ENCODE assay signal across 8 cellular contexts in genomic region chr4:169079942-169080827, GRCh38.
A peak's percentile ranks its signal among the peaks of the same experiment; 100 is the strongest.
DNase-seq lines count a peak whose midpoint lies in the region; ATAC-seq and TF ChIP-seq lines count a peak whose summit lies in the region.

No MANE protein-coding gene starts in this region.

- no peak for TF ChIP-seq RAD21 in SK-N-SH (IDR thresholded peaks at IDR 0.05; ENCODE audit: low read length)

- H3K79me2 ChIP-seq in SK-N-SH (ENCODE audit: insufficient read depth), result no peaks in the 10 kb centered on the region

- peak; percentile 80 for ATAC-seq in GM18867 (IDR thresholded peaks at IDR 0.05; ENCODE audit: unreplicated experiment)
- ATAC-seq in HG03060 (IDR thresholded peaks at IDR 0.05; ENCODE audit: low read depth, unreplicated experiment), result peak; percentile 61
- ATAC-seq in esophagus mucosa, result peak; percentile 57
- peak; percentile 55 for ATAC-seq in omental fat pad (ENCODE audit: low FRiP score)

- POLR2A ChIA-PET in SK-N-SH (lab: Yijun Ruan, JAX), result interaction anchor here (0.7 kb wide), 1 partner anchor 190 kb away, joined by 3 read pairs; no protein-coding TSS in a partner anchor

- H3K9me3 ChIP-seq in SK-N-SH, result no peaks in the 10 kb centered on the region

- DNase-seq in Ammon's horn (ENCODE audit: low spot score) (peak; percentile 69), SK-N-SH (peak; percentile 64), omental fat pad (ENCODE audit: low spot score) (no peak), iPS-NIHi11 (ENCODE audit: low spot score) (no peak), NCI-H524 (lab: John Stamatoyannopoulos, UW) (no peak)

- H3K4me1 ChIP-seq in SK-N-SH (ENCODE audit: control insufficient read depth in 1 of 2, insufficient read depth in 2 of 2, low read depth in 1 of 2, low read length in 1 of 2), result peaks cover 18 to 20% of the 10 kb centered on the region in 2 experiments

- H3K9ac ChIP-seq in SK-N-SH, result peak overlapping the region; percentile 24; the same call in 1 of the 2 replicates

- H2AFZ ChIP-seq in SK-N-SH (ENCODE audit: low read depth), result peak overlapping the region; percentile 26; the same call in 1 of the 2 replicates

- WGBS in SK-N-SH (ENCODE audit: low lambda C conversion rate), result 36% methylated on average over 13 of the region's 19 CpGs

- CTCF ChIA-PET in SK-N-SH (lab: Yijun Ruan, JAX), result no interaction called here

- H3K27ac ChIP-seq in SK-N-SH (ENCODE audit: low read depth in 2 of 2, low read length in 1 of 2), result peak overlapping the region; percentile 85 to 89

- H3F3A ChIP-seq in SK-N-SH (replicated peaks; ENCODE audit: insufficient read depth), result peaks cover 31% of the 10 kb centered on the region

- H3K4me3 ChIP-seq in SK-N-SH (ENCODE audit: low read depth in 2 of 2, low read length in 1 of 2), result peak overlapping the region in 1 of 2 experiments; percentile 7; a peak in 2 of 4 replicates

- TF ChIP-seq CTCF in SK-N-SH (IDR thresholded peaks at IDR 0.05) (no peak), omental fat pad (IDR thresholded peaks at IDR 0.05) (no peak)

- TF ChIP-seq EP300 in SK-N-SH (IDR thresholded peaks at IDR 0.05; ENCODE audit: borderline replicate concordance in 1 of 2, low read depth in 1 of 2, low read length in 1 of 2), result peak in 1 of 2 experiments; percentile 49; a peak in 1 of 4 replicates

- no peaks in the 10 kb centered on the region for H3K27me3 ChIP-seq in SK-N-SH (ENCODE audit: insufficient read depth)

- H3K4me2 ChIP-seq in SK-N-SH, result peak overlapping the region; percentile 43

- H3K36me3 ChIP-seq in SK-N-SH (replicated peaks in 1 of 2; ENCODE audit: control insufficient read depth in 1 of 2, insufficient read depth in 2 of 2, low read length in 1 of 2), result peaks cover 0 to 20% of the 10 kb centered on the region in 2 experiments

- H4K20me1 ChIP-seq in SK-N-SH (ENCODE audit: insufficient read depth), result no peaks in the 10 kb centered on the region

- no peaks in the 10 kb centered on the region for H3K9me2 ChIP-seq in SK-N-SH

TF ChIP-seq in SK-N-SH, 30 proteins besides CTCF, POLR2A, EP300 and RAD21 (continues in another document):
- TF ChIP-seq MEF2A (IDR thresholded peaks at IDR 0.05; ENCODE audit: borderline replicate concordance, low read depth) (no peak), IRF3 (IDR thresholded peaks at IDR 0.05; ENCODE audit: low read depth, low read length) (no peak), FOXM1 (IDR thresholded peaks at IDR 0.05; ENCODE audit: low read depth) (no peak), NFIC (IDR thresholded peaks at IDR 0.05; ENCODE audit: borderline replicate concordance) (peak; percentile 29; the same call in 1 of the 2 replicates), RFX5 (IDR thresholded peaks at IDR 0.05; ENCODE audit: low read length) (no peak), YY1 (IDR thresholded peaks at IDR 0.05; ENCODE audit: low read depth) (no peak; the same call in 1 of the 2 replicates), GABPA (IDR thresholded peaks at IDR 0.05; ENCODE audit: low read depth) (no peak), ELF1 (IDR thresholded peaks at IDR 0.05) (no peak), GATA2 (CRISPR knock-in tag; IDR thresholded peaks at IDR 0.05) (peak; percentile 75), FOSL2 (IDR thresholded peaks at IDR 0.05; ENCODE audit: borderline replicate concordance, low read depth) (0 out of 2 replicates have a peak, but pooled peaks have one; percentile 8), RXRA (IDR thresholded peaks at IDR 0.05; ENCODE audit: borderline replicate concordance, low read depth) (0 out of 2 replicates have a peak, but pooled peaks have one; percentile 10), USF1 (IDR thresholded peaks at IDR 0.05; ENCODE audit: borderline replicate concordance, low read depth) (peak; percentile 35; the same call in 1 of the 2 replicates), MXI1 (IDR thresholded peaks at IDR 0.05; ENCODE audit: low read depth, low read length) (0 out of 2 replicates have a peak, but pooled peaks have one; percentile 38), TAF1 (IDR thresholded peaks at IDR 0.05; ENCODE audit: borderline replicate concordance, low read depth, low read length) (no peak), PBX3 (IDR thresholded peaks at IDR 0.05) (peak; percentile 41; the same call in 1 of the 2 replicates), POLR2AphosphoS5 (IDR thresholded peaks at IDR 0.05; ENCODE audit: low read depth, low read length) (no peak), MAX (IDR thresholded peaks at IDR 0.05; ENCODE audit: low read depth) (peak; percentile 61), JUND (IDR thresholded peaks at IDR 0.05) (peak; percentile 44; the same call in 1 of the 2 replicates), REST (IDR thresholded peaks at IDR 0.05; ENCODE audit: low read depth, low read length) (no peak), TCF12 (IDR thresholded peaks at IDR 0.05) (peak; percentile 65), SIN3A (IDR thresholded peaks at IDR 0.05; ENCODE audit: borderline replicate concordance, low read depth, low read length) (0 out of 2 replicates have a peak, but pooled peaks have one; percentile 56), RCOR1 (IDR thresholded peaks at IDR 0.05; ENCODE audit: low read length) (peak; percentile 70), NRF1 (IDR thresholded peaks at IDR 0.05; ENCODE audit: low read depth, low read length) (no peak), CHD2 (IDR thresholded peaks at IDR 0.05; ENCODE audit: low read length, partially characterized antibody) (peak; percentile 24), EZH2phosphoT487 (IDR thresholded peaks at IDR 0.05; ENCODE audit: borderline replicate concordance, low read depth) (no peak), TEAD4 (IDR thresholded peaks at IDR 0.05; ENCODE audit: borderline replicate concordance, insufficient read depth) (no peak; the same call in 1 of the 2 replicates), FOXJ3 (CRISPR knock-in tag; IDR thresholded peaks at IDR 0.05) (no peak)

Comparison
In these comparisons a context has a peak if more than half of its experiments do, and no peak if none do; other contexts are left out.
1. DNase-seq: peak in Ammon's horn (single experiment) and SK-N-SH (single experiment); none in omental fat pad (single experiment), iPS-NIHi11 (single experiment) and NCI-H524 (0 of 2).
2. Peak in every context shown above with its lines, with median percentiles within 50 percentile points of each other: ATAC-seq.